Comparison of ENCODE assay signal across 1 cellular context in genomic region chr13:26742691-26743358, GRCh38.
TF ChIP-seq lines count a peak whose summit lies in the region.

No MANE protein-coding gene starts in this region.

TF ChIP-seq in H1, 55 proteins besides CTCF, POLR2A, EP300 and RAD21:
- no peak for TF ChIP-seq MAX (IDR thresholded peaks at IDR 0.05)
- TF ChIP-seq KDM4A (IDR thresholded peaks at IDR 0.05; ENCODE audit: low read depth, low read length, severe bottlenecking): no peak
- no peak for TF ChIP-seq TAF7 (optimal IDR thresholded peaks at IDR 0.05; ENCODE audit: borderline replicate concordance, low read depth, low read length)
- no peak for TF ChIP-seq SIRT6 (IDR thresholded peaks at IDR 0.05; ENCODE audit: low read length)
- TF ChIP-seq BCL11A (IDR thresholded peaks at IDR 0.05; ENCODE audit: low read depth in 2 of 2, low read length in 2 of 2): no peak
- TF ChIP-seq GTF2F1 (IDR thresholded peaks at IDR 0.05; ENCODE audit: borderline replicate concordance, low read depth, low read length): no peak
- TF ChIP-seq EZH2 (IDR thresholded peaks at IDR 0.05; ENCODE audit: low read depth, low read length, severe bottlenecking): no peak
- TF ChIP-seq NRF1 (IDR thresholded peaks at IDR 0.05; ENCODE audit: low read depth, low read length): no peak
- no peak for TF ChIP-seq CHD7 (IDR thresholded peaks at IDR 0.05; ENCODE audit: insufficient replicate concordance, low read length)
- no peak for TF ChIP-seq BACH1 (IDR thresholded peaks at IDR 0.05; ENCODE audit: low read length)
- TF ChIP-seq RFX5 (IDR thresholded peaks at IDR 0.05; ENCODE audit: borderline replicate concordance, low read depth, low read length): no peak
- no peak for TF ChIP-seq CTBP2 (IDR thresholded peaks at IDR 0.05; ENCODE audit: borderline replicate concordance, insufficient read depth, insufficient read length, low read length)
- no peak for TF ChIP-seq ATF3 (IDR thresholded peaks at IDR 0.05; ENCODE audit: insufficient read depth, low read depth, low read length)
